In the genomic region with DNA sequence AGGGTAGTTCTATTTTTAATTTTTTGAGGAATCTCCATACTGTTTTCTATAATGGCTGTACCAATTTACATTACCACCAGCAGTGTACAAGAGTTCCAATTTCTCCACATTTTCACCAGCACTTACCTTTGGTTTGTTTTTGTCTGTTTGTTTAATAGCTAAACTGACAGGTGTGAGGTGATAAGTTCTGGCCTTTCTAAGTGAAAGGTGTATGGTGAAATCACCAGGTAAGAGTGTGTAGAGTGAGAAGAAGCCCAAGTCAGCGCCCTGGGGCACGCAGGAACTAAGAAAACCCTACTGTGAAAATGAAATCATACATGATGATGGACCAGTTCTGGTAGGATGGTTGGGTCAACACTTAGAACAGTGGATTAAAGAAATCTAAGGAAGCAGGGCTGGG, we compare ENCODE assay signal across 21 cellular contexts. TPM values are rescaled to one million over a fixed set of nuclear protein-coding genes. Genes with fewer than 3 reads are reported as not detected.
A peak's percentile ranks its signal among the peaks of the same experiment; 100 is the strongest.
DNase-seq lines count a peak whose midpoint lies in the region; ATAC-seq, FAIRE-seq and TF ChIP-seq lines count a peak whose summit lies in the region.
"Had no signal": no experiment of that assay in that cellular context is flagged by ENCODE, and none has a peak within 500 bp of the region (broad histone marks: within the 10 kb centered on the region; RNA-seq: fewer than 3 reads in every experiment).

No MANE protein-coding gene starts in this region.

- no peak overlapping the region for H3K4me2 ChIP-seq in mammary epithelial cell (ENCODE audit: insufficient read depth, low read depth, low read length)
- H3K4me2 ChIP-seq: BLaER1 treated with 17β-estradiol and CSF1 and Interleukin-3, amounts not matched to agents 10 nM and 100 nM had no signal

- no peaks in the 10 kb centered on the region for H3K27me3 Mint-ChIP-seq in MCF 10A (ENCODE audit: insufficient read depth, unreplicated experiment)

- no peaks in the 10 kb centered on the region for H4K20me1 ChIP-seq in mammary epithelial cell (ENCODE audit: insufficient read depth, low read length)
- H4K20me1 ChIP-seq: BLaER1 treated with 17β-estradiol and CSF1 and Interleukin-3, amounts not matched to agents 10 nM and 100 nM had no signal

- ATAC-seq in body of pancreas, result peak; percentile 40
- peak; percentile 38 to 75 (median 65) for ATAC-seq in pancreas
- ATAC-seq in GM18907 (IDR thresholded peaks at IDR 0.05; ENCODE audit: unreplicated experiment), result no peak

- H3K4me1 ChIP-seq in mammary epithelial cell (ENCODE audit: insufficient read depth, low read length), result no peaks in the 10 kb centered on the region
- H3K4me1 ChIP-seq in HEK293 (ENCODE audit: control insufficient read depth, insufficient read depth, low read length), result peaks cover 15% of the 10 kb centered on the region
- H3K4me1 ChIP-seq in body of pancreas, result peaks cover 10% of the 10 kb centered on the region
- peaks cover 0 to 4% (median 0%) of the 10 kb centered on the region in 3 donors for H3K4me1 ChIP-seq in pancreas
- no peaks in the 10 kb centered on the region for H3K4me1 ChIP-seq in colonic mucosa
- H3K4me1 ChIP-seq: HAP-1 had no signal

- no peaks in the 10 kb centered on the region for H3K4me1 Mint-ChIP-seq in MCF 10A (ENCODE audit: insufficient read depth, unreplicated experiment)
- H3K4me1 Mint-ChIP-seq: CD4-positive, CD25-positive, alpha-beta regulatory T cell had no signal

- CTCF ChIA-PET in MCF 10A (lab: Yijun Ruan, JAX), result interaction anchor here (9.2 kb wide), 1 partner anchor 191 kb away, joined by 146 read pairs; no protein-coding TSS in a partner anchor
- CTCF ChIA-PET in mammary epithelial cell (lab: Charles Lee; ENCODE audit: low non-redundant PET), result no interaction called here
- CTCF ChIA-PET in HEK293 (lab: Yijun Ruan, JAX), result interaction anchor here (1.0 kb wide), 1 partner anchor 23 kb away, joined by 5 read pairs; no protein-coding TSS in a partner anchor

- H3K9ac ChIP-seq in mammary epithelial cell (ENCODE audit: insufficient read depth, low read length) (no peak overlapping the region), colonic mucosa (ENCODE audit: low read depth in 2 of 2, low read length in 2 of 2) (no peak overlapping the region)
- H3K9ac ChIP-seq: BLaER1 treated with 17β-estradiol and CSF1 and Interleukin-3, amounts not matched to agents 10 nM and 100 nM had no signal

- H2AFZ ChIP-seq in mammary epithelial cell (ENCODE audit: low read depth, low read length), result no peak overlapping the region

- no peaks in the 10 kb centered on the region for H3K79me2 ChIP-seq in mammary epithelial cell (ENCODE audit: insufficient read depth, low read length)

- in situ Hi-C loops in mammary epithelial cell (cut with MboI; ENCODE audit: low sequenced_read_pairs in 2 of 2), result no loop called here

- 93% methylated on average over 2 of the region's 2 CpGs for WGBS in mammary epithelial cell (ENCODE audit: low coverage, missing lambda C conversion rate)
- WGBS in body of pancreas, 2 donors, result 82 to 88% methylated on average over 2 of the region's 2 CpGs
- WGBS in pancreas, 2 donors, result 81 to 83% methylated on average over 2 of the region's 2 CpGs

- intact Hi-C loops in MCF 10A (cut with micrococcal nuclease), result no loop called here
- intact Hi-C loops in mammary epithelial cell (cut with micrococcal nuclease), result no loop called here
- intact Hi-C loops in body of pancreas (cut with DNase I), result no loop called here
- intact Hi-C loops in pancreas (cut with DNase I), result no loop called here
- intact Hi-C loops in colonic mucosa (cut with DNase I), result no loop called here

- TF ChIP-seq CTCF in MCF 10A (IDR thresholded peaks at IDR 0.05; ENCODE audit: unreplicated experiment), result no peak
- no peak for TF ChIP-seq CTCF in mammary epithelial cell (conservative IDR thresholded peaks at IDR 0.05 in 1 of 2, IDR thresholded peaks at IDR 0.05 in 1 of 2; ENCODE audit: extremely low read depth in 1 of 2, insufficient read depth in 1 of 2, low read depth in 1 of 2, low read length in 2 of 2)
- TF ChIP-seq CTCF in HEK293 (tag by site-specific recombination; IDR thresholded peaks at IDR 0.05), result no peak
- no peak for TF ChIP-seq CTCF in body of pancreas (IDR thresholded peaks at IDR 0.05)
- TF ChIP-seq CTCF in pancreas (IDR thresholded peaks at IDR 0.05), result no peak
- TF ChIP-seq CTCF in colonic mucosa (IDR thresholded peaks at IDR 0.05), result no peak

- H3K4me3 ChIP-seq in mammary epithelial cell (replicated peaks in 1 of 3; ENCODE audit: insufficient read depth in 1 of 3, low read depth in 2 of 3, low read length in 3 of 3) (no peak overlapping the region), HEK293 (ENCODE audit: low read depth, low read length) (no peak overlapping the region), body of pancreas (no peak overlapping the region), pancreas (no peak overlapping the region), colonic mucosa (no peak overlapping the region)
- H3K4me3 ChIP-seq: BLaER1 treated with 17β-estradiol and CSF1 and Interleukin-3, amounts not matched to agents 10 nM and 100 nM; HAP-1 had no signal

- TF ChIP-seq POLR2A in body of pancreas (IDR thresholded peaks at IDR 0.05) (no peak), H54 (IDR thresholded peaks at IDR 0.05; ENCODE audit: low read depth, low read length) (no peak)

- no peaks in the 10 kb centered on the region for H3K9me3 Mint-ChIP-seq in MCF 10A (ENCODE audit: unreplicated experiment)
- H3K9me3 Mint-ChIP-seq: HFFc6 had no signal

- H3K27ac ChIP-seq in mammary epithelial cell (ENCODE audit: insufficient read depth, low read depth, low read length) (no peak overlapping the region), HEK293 (ENCODE audit: extremely low read depth, low read depth, low read length) (no peak overlapping the region), body of pancreas (no peak overlapping the region), pancreas (no peak overlapping the region), colonic mucosa (no peak overlapping the region)
- H3K27ac ChIP-seq: BLaER1 treated with 17β-estradiol and CSF1 and Interleukin-3, amounts not matched to agents 10 nM and 100 nM had no signal

- DNase-seq in MCF 10A (ENCODE audit: unreplicated experiment) (no peak), mammary epithelial cell (no peak), body of pancreas (no peak), pancreas (no peak), colonic mucosa (no peak), H54 (ENCODE audit: insufficient read length, low spot score) (no peak)
- DNase-seq: ACHN; CD4-positive, CD25-positive, alpha-beta regulatory T cell; DMS 273 treated with DMSO at 0.1 percent for 48 hours; DMS79 treated with DMSO at 0.1 percent for 48 hours; EL; GOT3; HFFc6 had no signal

- BruUV-seq in MCF 10A (replicated peaks; lab: Mats Ljungman, UMichigan) (no TSS peak), mammary epithelial cell (replicated peaks; lab: Mats Ljungman, UMichigan) (no TSS peak)

- FAIRE-seq in pancreas (lab: Jason Lieb, UNC) (no peak), H54 (lab: Jason Lieb, UNC) (no peak)
- FAIRE-seq: G401.6, GM12891, GM19239, HTR-8/SVneo had no signal

- peak overlapping the region; percentile 37 for H3K27ac Mint-ChIP-seq in MCF 10A (ENCODE audit: low read depth, unreplicated experiment)
- H3K27ac Mint-ChIP-seq: CD4-positive, CD25-positive, alpha-beta regulatory T cell; HFFc6 had no signal

- H3K36me3 ChIP-seq in mammary epithelial cell (ENCODE audit: insufficient read depth, low read length) (no peaks in the 10 kb centered on the region), HEK293 (ENCODE audit: control insufficient read depth in 2 of 2, insufficient read depth in 1 of 2, low read length in 2 of 2) (0 out of 3 replicates have a peak, but pooled peaks cover 0 to 3% of the 10 kb centered on the region in 2 experiments), body of pancreas (replicated peaks in 1 of 2; ENCODE audit: insufficient read depth in 1 of 2, low read depth in 2 of 2) (no peaks in the 10 kb centered on the region), pancreas (no peaks in the 10 kb centered on the region), colonic mucosa (no peaks in the 10 kb centered on the region)
- H3K36me3 ChIP-seq: BLaER1 treated with 17β-estradiol and CSF1 and Interleukin-3, amounts not matched to agents 10 nM and 100 nM; HAP-1 had no signal

- POLR2A ChIA-PET in MCF 10A (lab: Yijun Ruan, JAX), result no interaction called here
- POLR2A ChIA-PET in HEK293 (lab: Yijun Ruan, JAX), result no interaction called here

- H3K27me3 ChIP-seq in mammary epithelial cell (ENCODE audit: insufficient read depth, low read length) (no peaks in the 10 kb centered on the region), body of pancreas (no peaks in the 10 kb centered on the region), pancreas (no peaks in the 10 kb centered on the region), colonic mucosa (no peaks in the 10 kb centered on the region)
- H3K27me3 ChIP-seq: BLaER1 treated with 17β-estradiol and CSF1 and Interleukin-3, amounts not matched to agents 10 nM and 100 nM had no signal

- H3K9me3 ChIP-seq in mammary epithelial cell (replicated peaks; ENCODE audit: insufficient read depth, low read length) (no peaks in the 10 kb centered on the region), HEK293 (ENCODE audit: control insufficient read depth, insufficient read depth, low read depth, low read length) (no peaks in the 10 kb centered on the region), body of pancreas (no peaks in the 10 kb centered on the region), pancreas (no peaks in the 10 kb centered on the region), colonic mucosa (no peaks in the 10 kb centered on the region)
- H3K9me3 ChIP-seq: BLaER1 treated with 17β-estradiol and CSF1 and Interleukin-3, amounts not matched to agents 10 nM and 100 nM; HAP-1 had no signal

- H3K4me3 Mint-ChIP-seq in MCF 10A (ENCODE audit: unreplicated experiment), result no peak overlapping the region
- H3K4me3 Mint-ChIP-seq: CD4-positive, CD25-positive, alpha-beta regulatory T cell; HFFc6 had no signal

- peaks cover 6% of the 10 kb centered on the region for H3K36me3 Mint-ChIP-seq in MCF 10A (ENCODE audit: insufficient read depth, unreplicated experiment)
- H3K36me3 Mint-ChIP-seq: CD4-positive, CD25-positive, alpha-beta regulatory T cell had no signal

- dilution Hi-C loops in mammary epithelial cell (cut with HindIII; ENCODE audit: low sequenced_read_pairs), result no loop called here

TF ChIP-seq in HEK293, 187 proteins besides CTCF, POLR2A, EP300 and RAD21 (continues in another document):
- no peak for TF ChIP-seq ZNF610 (tag by site-specific recombination; IDR thresholded peaks at IDR 0.05; ENCODE audit: borderline replicate concordance)

RNA-seq across cellular contexts. Expression of a gene that starts 34.5 kb away (rescaled TPM):
- total RNA-seq in MCF 10A (2022) (53.5 and 57.0 TPM in 2 replicates), mammary epithelial cell (10 to 100 TPM; 27.7 to 82.1 TPM), body of pancreas (10 to 100 TPM; 16.6 to 55.4 TPM), pancreas (10 to 100 TPM in 3 of 6 donors, 1 to 10 TPM in 3; 8.8 to 12.4 (median 10.3) TPM), colonic mucosa (10 to 100 TPM; 27.3 to 31.1 TPM)
- polyA plus RNA-seq in mammary epithelial cell (57.6 TPM), pancreas (10 to 100 TPM; 23.0 to 36.3 TPM)
- polyA minus RNA-seq in mammary epithelial cell, result 13.7 TPM
